8 cellular contexts compared by ENCODE assay signal in genomic region chr1:36463773-36464604, GRCh38. TPM values are rescaled to one million over a fixed set of nuclear protein-coding genes. Genes with fewer than 3 reads are reported as not detected.
A peak's percentile ranks its signal among the peaks of the same experiment; 100 is the strongest.
DNase-seq lines count a peak whose midpoint lies in the region; TF ChIP-seq lines count a peak whose summit lies in the region.

Gene MRPS15 (minus strand): TSS chr1:36464384. CDS start chr1:36464275, 109 bp downstream.

- no peaks in the 10 kb centered on the region for H3F3A ChIP-seq in MM.1S (ENCODE audit: insufficient read depth, low read length)

- H3K79me2 ChIP-seq in MM.1S (ENCODE audit: low read length), result peaks cover 15% of the 10 kb centered on the region

- H3K4me1 ChIP-seq in ES-I3 (ENCODE audit: insufficient read depth, low read length) (peaks cover 17% of the 10 kb centered on the region), HAP-1 (peaks cover 20% of the 10 kb centered on the region), MM.1S (ENCODE audit: low read length) (peaks cover 4% of the 10 kb centered on the region), stomach smooth muscle (ENCODE audit: control insufficient read depth, insufficient read depth, low read length) (peaks cover 7% of the 10 kb centered on the region)

- H3K9ac ChIP-seq in ES-I3 (ENCODE audit: low read depth, low read length), result peak within 1 kb of the TSS; percentile 87
- peak within 1 kb of the TSS; percentile 86 for H3K9ac ChIP-seq in MM.1S (ENCODE audit: low read length)
- peak within 1 kb of the TSS; percentile 78 to 91 for H3K9ac ChIP-seq in stomach smooth muscle (ENCODE audit: low read length in 2 of 2)

- H3K4me2 ChIP-seq in MM.1S (ENCODE audit: low read depth, low read length), result peak within 1 kb of the TSS; percentile 90

- H3K9me2 ChIP-seq in MM.1S (replicated peaks; ENCODE audit: insufficient read depth, low read length), result no peaks in the 10 kb centered on the region

- H3K4me1 Mint-ChIP-seq in neural crest cell, result peaks cover 35% of the 10 kb centered on the region

- H2AFZ ChIP-seq in MM.1S (ENCODE audit: low read length), result peak within 1 kb of the TSS; percentile 79

- H3K4me3 Mint-ChIP-seq in neural crest cell, result peak within 1 kb of the TSS; percentile 99

- H3K27ac ChIP-seq in MM.1S (ENCODE audit: low read length), result peak within 1 kb of the TSS; percentile 75
- peak within 1 kb of the TSS; percentile 96 for H3K27ac ChIP-seq in stomach smooth muscle (ENCODE audit: low read length)

- in situ Hi-C loops in HAP-1 (cut with MboI; ENCODE audit: low sequenced_read_pairs), result no loop called here

- H3K27me3 Mint-ChIP-seq in neural crest cell (ENCODE audit: low read depth), result no peaks in the 10 kb centered on the region

- H3K36me3 ChIP-seq in ES-I3 (ENCODE audit: insufficient read depth, low read length) (peaks cover 7% of the 10 kb centered on the region), HAP-1 (replicated peaks) (peaks cover 34% of the 10 kb centered on the region), MM.1S (replicated peaks; ENCODE audit: insufficient read depth, low read length) (no peaks in the 10 kb centered on the region), stomach smooth muscle (ENCODE audit: control insufficient read depth in 2 of 2, insufficient read depth in 2 of 2, low read length in 2 of 2) (peaks cover 25 to 26% of the 10 kb centered on the region in 2 donors)

- H3K9me3 ChIP-seq in ES-I3 (ENCODE audit: control insufficient read depth, insufficient read depth, low read length) (no peaks in the 10 kb centered on the region), HAP-1 (0 out of 2 replicates have a peak, but pooled peaks cover 2% of the 10 kb centered on the region), MM.1S (replicated peaks; ENCODE audit: insufficient read depth, low read length) (no peaks in the 10 kb centered on the region), stomach smooth muscle (ENCODE audit: control insufficient read depth in 2 of 2, low read length in 2 of 2) (no peaks in the 10 kb centered on the region)

- peak within 1 kb of the TSS; percentile 100 for H3K27ac Mint-ChIP-seq in neural crest cell (ENCODE audit: unreplicated experiment)

- H3K27me3 ChIP-seq in HAP-1 (ENCODE audit: low read depth), result no peaks in the 10 kb centered on the region
- H3K27me3 ChIP-seq in MM.1S (replicated peaks; ENCODE audit: insufficient read depth, low read length), result no peaks in the 10 kb centered on the region
- no peaks in the 10 kb centered on the region for H3K27me3 ChIP-seq in stomach smooth muscle (ENCODE audit: control insufficient read depth in 1 of 2, insufficient read depth in 2 of 2, low read length in 2 of 2)

- H3K4me3 ChIP-seq in HAP-1, result peak within 1 kb of the TSS; percentile 99
- peak within 1 kb of the TSS; percentile 91 for H3K4me3 ChIP-seq in MM.1S (ENCODE audit: low read length)
- H3K4me3 ChIP-seq in fibroblast of villous mesenchyme (ENCODE audit: low read depth, low read length), result peak within 1 kb of the TSS; percentile 90
- peak within 1 kb of the TSS; percentile 88 to 99 for H3K4me3 ChIP-seq in stomach smooth muscle (ENCODE audit: low read length in 2 of 2)

- H3K9me3 Mint-ChIP-seq in neural crest cell, result no peaks in the 10 kb centered on the region

- H4K20me1 ChIP-seq in MM.1S (ENCODE audit: insufficient read depth, low read length), result no peaks in the 10 kb centered on the region

- TF ChIP-seq CTCF in MM.1S (IDR thresholded peaks at IDR 0.05; ENCODE audit: low read length), result no peak
- TF ChIP-seq CTCF in fibroblast of villous mesenchyme (IDR thresholded peaks at IDR 0.05; ENCODE audit: insufficient read depth, low read depth, low read length), result no peak
- no peak for TF ChIP-seq CTCF in neural crest cell (conservative IDR thresholded peaks at IDR 0.05)

- H3K36me3 Mint-ChIP-seq in neural crest cell (ENCODE audit: low read depth), result peaks cover 7% of the 10 kb centered on the region

- DNase-seq in HAP-1 (ENCODE audit: low spot score in 2 of 2) (peak; percentile 92 to 95), MM.1S (peak; percentile 96), SIG-M5 (lab: John Stamatoyannopoulos, UW) (peak; percentile 77), activated gamma-delta T cell treated with Interleukin-2 at 50 U/mL for 16 hours (peak; percentile 90), fibroblast of villous mesenchyme (ENCODE audit: low read depth) (peak; percentile 96), neural crest cell (ENCODE audit: low read depth, low spot score) (peak; percentile 84)

RNA-seq across cellular contexts. Expression of gene MRPS15, which starts in this region (rescaled TPM):
- total RNA-seq in fibroblast of villous mesenchyme (63.5 and 83.8 TPM in 2 replicates), neural crest cell (89.8 and 97.3 TPM in 2 replicates)

Comparison
In these comparisons a context has a peak if more than half of its experiments do, and no peak if none do; other contexts are left out.
1. Peak in every context shown above with its lines: DNase-seq, H3K4me3 ChIP-seq and H3K27ac ChIP-seq.